In the genomic region with DNA sequence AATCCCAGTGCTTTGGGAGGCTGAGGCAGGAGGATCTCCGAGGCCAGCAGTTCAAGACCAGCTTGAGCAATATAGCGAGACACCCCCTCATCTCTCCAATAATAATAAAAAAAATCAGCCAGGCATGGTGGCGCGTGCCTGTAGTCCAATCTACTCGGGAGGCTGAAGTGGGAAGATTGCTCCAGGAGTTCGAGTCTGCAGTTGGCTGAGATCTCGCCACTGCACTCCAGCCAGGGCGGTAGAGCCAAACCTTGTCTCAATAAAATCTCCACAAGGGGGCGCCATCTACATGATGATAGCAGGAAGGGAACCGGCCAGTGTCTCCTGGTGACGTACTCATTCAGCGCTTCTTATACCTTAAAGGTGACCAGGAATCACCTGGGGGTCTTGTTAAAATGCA, we compare ENCODE assay signal across 1 cellular context.
TF ChIP-seq lines count a peak whose summit lies in the region.

No MANE protein-coding gene starts in this region.

TF ChIP-seq in neural cell, 6 proteins besides CTCF, POLR2A, EP300 and RAD21 (continued from another document):
- TF ChIP-seq, protein P1, sequence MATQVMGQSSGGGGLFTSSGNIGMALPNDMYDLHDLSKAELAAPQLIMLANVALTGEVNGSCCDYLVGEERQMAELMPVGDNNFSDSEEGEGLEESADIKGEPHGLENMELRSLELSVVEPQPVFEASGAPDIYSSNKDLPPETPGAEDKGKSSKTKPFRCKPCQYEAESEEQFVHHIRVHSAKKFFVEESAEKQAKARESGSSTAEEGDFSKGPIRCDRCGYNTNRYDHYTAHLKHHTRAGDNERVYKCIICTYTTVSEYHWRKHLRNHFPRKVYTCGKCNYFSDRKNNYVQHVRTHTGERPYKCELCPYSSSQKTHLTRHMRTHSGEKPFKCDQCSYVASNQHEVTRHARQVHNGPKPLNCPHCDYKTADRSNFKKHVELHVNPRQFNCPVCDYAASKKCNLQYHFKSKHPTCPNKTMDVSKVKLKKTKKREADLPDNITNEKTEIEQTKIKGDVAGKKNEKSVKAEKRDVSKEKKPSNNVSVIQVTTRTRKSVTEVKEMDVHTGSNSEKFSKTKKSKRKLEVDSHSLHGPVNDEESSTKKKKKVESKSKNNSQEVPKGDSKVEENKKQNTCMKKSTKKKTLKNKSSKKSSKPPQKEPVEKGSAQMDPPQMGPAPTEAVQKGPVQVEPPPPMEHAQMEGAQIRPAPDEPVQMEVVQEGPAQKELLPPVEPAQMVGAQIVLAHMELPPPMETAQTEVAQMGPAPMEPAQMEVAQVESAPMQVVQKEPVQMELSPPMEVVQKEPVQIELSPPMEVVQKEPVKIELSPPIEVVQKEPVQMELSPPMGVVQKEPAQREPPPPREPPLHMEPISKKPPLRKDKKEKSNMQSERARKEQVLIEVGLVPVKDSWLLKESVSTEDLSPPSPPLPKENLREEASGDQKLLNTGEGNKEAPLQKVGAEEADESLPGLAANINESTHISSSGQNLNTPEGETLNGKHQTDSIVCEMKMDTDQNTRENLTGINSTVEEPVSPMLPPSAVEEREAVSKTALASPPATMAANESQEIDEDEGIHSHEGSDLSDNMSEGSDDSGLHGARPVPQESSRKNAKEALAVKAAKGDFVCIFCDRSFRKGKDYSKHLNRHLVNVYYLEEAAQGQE (IDR thresholded peaks at IDR 0.05; ENCODE audit: borderline replicate concordance) = no peak
